8 cellular contexts compared by ENCODE assay signal in the genomic region with DNA sequence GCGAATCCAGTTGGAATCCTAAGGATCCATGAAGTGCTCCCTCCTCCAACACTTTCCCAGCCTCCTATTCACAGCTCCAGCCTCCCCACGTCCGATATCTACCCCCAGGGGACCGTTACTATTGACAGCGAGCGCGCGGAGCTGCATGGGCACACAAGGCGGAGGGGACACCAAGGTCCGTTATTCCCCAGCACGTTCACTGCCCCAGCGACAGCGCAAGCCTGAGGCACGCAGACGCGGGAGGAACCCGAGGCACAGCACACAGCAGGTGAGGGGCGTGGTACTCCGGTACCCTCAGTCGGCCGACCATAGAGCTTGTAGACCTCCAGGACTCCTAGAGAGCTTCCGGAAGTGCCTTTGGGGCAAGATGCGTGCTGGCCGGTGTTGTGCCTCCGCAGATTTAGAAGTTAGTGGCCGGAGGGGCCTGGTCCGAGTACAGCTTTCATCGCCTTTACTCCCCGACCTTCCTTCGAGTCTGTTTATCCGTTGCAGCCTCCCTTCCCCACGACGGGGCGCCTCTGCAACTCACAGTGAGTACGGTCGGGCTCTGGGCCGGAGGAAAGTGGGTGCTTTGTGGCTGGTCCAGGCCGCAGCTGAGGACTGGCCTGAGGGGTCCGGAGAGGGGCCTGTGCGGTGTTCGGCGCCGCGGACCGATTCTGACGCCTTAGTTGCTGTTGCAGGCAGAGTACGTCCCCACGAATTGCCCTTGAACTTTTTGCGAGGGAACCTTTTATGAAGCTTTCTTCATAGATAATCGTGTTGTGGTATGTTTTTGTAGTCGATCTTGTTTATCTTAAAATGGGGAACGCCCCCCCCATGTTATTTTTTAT. TPM values are rescaled to one million over a fixed set of nuclear protein-coding genes. Genes with fewer than 3 reads are reported as not detected.
A peak's percentile ranks its signal among the peaks of the same experiment; 100 is the strongest.
DNase-seq lines count a peak whose midpoint lies in the region; ATAC-seq and TF ChIP-seq lines count a peak whose summit lies in the region.

A gene (plus strand): TSS at position 384 of the 830 bp plus-strand sequence. CDS start 6,525 bp downstream, outside the sequence.

- peaks cover 0 to 9% (median 0%) of the 10 kb centered on the region in 11 experiments; a peak in 1 of 22 replicates for H4K20me1 ChIP-seq in BLaER1 treated with 17β-estradiol and CSF1 and Interleukin-3, amounts not matched to agents 10 nM and 100 nM

- peaks cover 27 to 54% (median 41%) of the 10 kb centered on the region in 10 experiments for H3K4me1 ChIP-seq in BLaER1 treated with 17β-estradiol and CSF1 and Interleukin-3, amounts not matched to agents 10 nM and 100 nM
- peaks cover 5% of the 10 kb centered on the region for H3K4me1 ChIP-seq in colonic mucosa

- H3K4me2 ChIP-seq in BLaER1 treated with 17β-estradiol and CSF1 and Interleukin-3, amounts not matched to agents 10 nM and 100 nM: peak within 1 kb of the TSS; percentile 76 to 95 (median 84)

- ATAC-seq in GM19351 (IDR thresholded peaks at IDR 0.05; ENCODE audit: unreplicated experiment) (peak; percentile 86), HG03469 (IDR thresholded peaks at IDR 0.05; ENCODE audit: unreplicated experiment) (peak; percentile 57)

- peaks cover 21 to 31% (median 26%) of the 10 kb centered on the region in 11 experiments; a peak in 21 of 22 replicates for H3K36me3 ChIP-seq in BLaER1 treated with 17β-estradiol and CSF1 and Interleukin-3, amounts not matched to agents 10 nM and 100 nM
- H3K36me3 ChIP-seq in colonic mucosa: no peaks in the 10 kb centered on the region

- peak within 1 kb of the TSS; percentile 73 to 98 (median 88) for H3K4me3 ChIP-seq in BLaER1 treated with 17β-estradiol and CSF1 and Interleukin-3, amounts not matched to agents 10 nM and 100 nM
- H3K4me3 ChIP-seq in colonic mucosa: peak within 1 kb of the TSS; percentile 90

- no peaks in the 10 kb centered on the region; a peak in 1 of 22 replicates for H3K9me3 ChIP-seq in BLaER1 treated with 17β-estradiol and CSF1 and Interleukin-3, amounts not matched to agents 10 nM and 100 nM (replicated peaks in 1 of 11)
- no peaks in the 10 kb centered on the region for H3K9me3 ChIP-seq in colonic mucosa

- H3K27ac ChIP-seq in BLaER1 treated with 17β-estradiol and CSF1 and Interleukin-3, amounts not matched to agents 10 nM and 100 nM: peak within 1 kb of the TSS; percentile 71 to 88 (median 84)
- H3K27ac ChIP-seq in colonic mucosa: peak within 1 kb of the TSS; percentile 58
- peak within 1 kb of the TSS; percentile 21 for H3K27ac ChIP-seq in layer of hippocampus (ENCODE audit: low read depth, low read length)

- intact Hi-C loops in colonic mucosa (cut with DNase I): no loop called here

- no peaks in the 10 kb centered on the region for H3K27me3 ChIP-seq in BLaER1 treated with 17β-estradiol and CSF1 and Interleukin-3, amounts not matched to agents 10 nM and 100 nM
- H3K27me3 ChIP-seq in colonic mucosa (no peaks in the 10 kb centered on the region), layer of hippocampus (ENCODE audit: control insufficient read depth, insufficient read depth, low read length) (no peaks in the 10 kb centered on the region)

- peak; percentile 86 for DNase-seq in NCI-H526 treated with DMSO at 0.1 percent for 48 hours (lab: John Stamatoyannopoulos, UW)
- peak; percentile 87 for DNase-seq in activated CD4-positive, alpha-beta T cell treated with anti-CD3 and anti-CD28 coated beads for 48 hours
- DNase-seq in colonic mucosa: peak; percentile 86
- DNase-seq in stimulated activated CD4-positive, alpha-beta T cell treated with anti-CD3 and anti-CD28 coated beads, Interleukin-2, amount 100 ng/mL, for 24 hours: peak; percentile 76 to 79

- no peak for TF ChIP-seq CTCF in colonic mucosa (IDR thresholded peaks at IDR 0.05)

- peak within 1 kb of the TSS; percentile 80 to 94 (median 91) for H3K9ac ChIP-seq in BLaER1 treated with 17β-estradiol and CSF1 and Interleukin-3, amounts not matched to agents 10 nM and 100 nM
- peak within 1 kb of the TSS; percentile 52 to 89 for H3K9ac ChIP-seq in colonic mucosa (ENCODE audit: low read depth in 2 of 2, low read length in 2 of 2)

RNA-seq across cellular contexts. Expression of the gene that starts here (rescaled TPM):
- 10 to 100 TPM in 1 of 2 donors, 1 to 10 TPM in 1; 7.6 to 12.2 TPM for total RNA-seq in colonic mucosa

Comparison
In these comparisons a context has a peak if more than half of its experiments do, and no peak if none do; other contexts are left out.
1. Peak in every context shown above with its lines: DNase-seq, ATAC-seq, H3K4me3 ChIP-seq and H3K27ac ChIP-seq.
2. H3K27ac ChIP-seq: peak in every context shown above with its lines; median percentile 84 in BLaER1 treated with 17β-estradiol and CSF1 and Interleukin-3, amounts not matched to agents 10 nM and 100 nM; 58 in colonic mucosa; 21 in layer of hippocampus.